In genomic region chr18:12307251-12307736, GRCh38 we compare ENCODE assay signal across 1 cellular context.
TF ChIP-seq lines count a peak whose summit lies in the region.

No MANE protein-coding gene starts in this region.

TF ChIP-seq in K562, 482 proteins besides CTCF, POLR2A, EP300 and RAD21 (continued from another document):
- TF ChIP-seq ADNP (tag; IDR thresholded peaks at IDR 0.05) (no peak), GTF2E2 (tag; IDR thresholded peaks at IDR 0.05) (no peak), MBD2 (IDR thresholded peaks at IDR 0.05; ENCODE audit: borderline replicate concordance, low read depth) (0 out of 2 replicates have a peak, but pooled peaks have one; percentile 19), ZSCAN29 (IDR thresholded peaks at IDR 0.05) (peak; percentile 67; the same call in 1 of the 2 replicates), ZBTB12 (CRISPR knock-in tag; IDR thresholded peaks at IDR 0.05) (no peak), HDAC1 (IDR thresholded peaks at IDR 0.05) (no peak), ZNF512 (tag; IDR thresholded peaks at IDR 0.05) (0 out of 2 replicates have a peak, but pooled peaks have one; percentile 9), HEY1 (CRISPR knock-in tag; IDR thresholded peaks at IDR 0.05; ENCODE audit: borderline replicate concordance) (no peak), RAD51 (IDR thresholded peaks at IDR 0.05; ENCODE audit: borderline replicate concordance, low read depth) (no peak), MLLT1 (IDR thresholded peaks at IDR 0.05) (peak in 1 of 2 experiments; percentile 62; a peak in 1 of 4 replicates)
